In genomic region chr20:16599257-16599656, GRCh38 we compare ENCODE assay signal across 18 cellular contexts.
"Had no signal": no experiment of that assay in that cellular context is flagged by ENCODE, and none has a peak within 500 bp of the region (broad histone marks: within the 10 kb centered on the region; RNA-seq: fewer than 3 reads in every experiment).

No MANE protein-coding gene starts in this region.

- H3K36me3 Mint-ChIP-seq: natural killer cell, T-cell had no signal

- H3K4me1 Mint-ChIP-seq: natural killer cell had no signal

- ATAC-seq: body of pancreas, heart left ventricle, left ventricle myocardium superior, natural killer cell, sciatic nerve, T-cell had no signal

- H3K4me3 Mint-ChIP-seq: natural killer cell; stimulated activated naive CD8-positive, alpha-beta T cell treated with anti-CD3 and anti-CD28 coated beads, Interleukin-15, Interleukin-2, amounts not matched to agents 100 ng/mL and 50 ng/mL, for 24 hours; T-cell; T-helper 2 cell treated with Interferon-gamma antibody and Interleukin-4, amounts not matched to agents 5 μg/mL and 100 μg/mL, for 36 hours had no signal

- DNase-seq: activated CD4-positive, CD25-positive, alpha-beta regulatory T cell treated with anti-CD3 and anti-CD28 coated beads, Interleukin-2, amount 50 U/mL, for 72 hours; activated CD8-positive, alpha-beta memory T cell treated with anti-CD3 and anti-CD28 coated beads for 24 hours; activated CD8-positive, alpha-beta memory T cell treated with anti-CD3 and anti-CD28 coated beads, Interleukin-2, amount 50 U/mL, for 4 hours; anterior cingulate cortex; body of pancreas; cortex of kidney; heart left ventricle; left ventricle myocardium superior; mammary epithelial cell; midbrain; natural killer cell; small intestine; stimulated activated CD4-positive, alpha-beta T cell treated with anti-CD3 and anti-CD28 coated beads, Interleukin-4, amount 100 ng/mL, for 1 hour; T-cell; tibial artery had no signal

- H3K27ac Mint-ChIP-seq: natural killer cell; stimulated activated naive CD8-positive, alpha-beta T cell treated with anti-CD3 and anti-CD28 coated beads, Interleukin-15, Interleukin-2, amounts not matched to agents 100 ng/mL and 50 ng/mL, for 24 hours; T-cell; T-helper 2 cell treated with Interferon-gamma antibody and Interleukin-4, amounts not matched to agents 5 μg/mL and 100 μg/mL, for 36 hours had no signal

- H3K9me3 Mint-ChIP-seq: natural killer cell; stimulated activated naive CD8-positive, alpha-beta T cell treated with anti-CD3 and anti-CD28 coated beads, Interleukin-15, Interleukin-2, amounts not matched to agents 100 ng/mL and 50 ng/mL, for 24 hours; T-cell; T-helper 2 cell treated with Interferon-gamma antibody and Interleukin-4, amounts not matched to agents 5 μg/mL and 100 μg/mL, for 36 hours had no signal
